ENCODE assay signal across 20 cellular contexts in the genomic region with DNA sequence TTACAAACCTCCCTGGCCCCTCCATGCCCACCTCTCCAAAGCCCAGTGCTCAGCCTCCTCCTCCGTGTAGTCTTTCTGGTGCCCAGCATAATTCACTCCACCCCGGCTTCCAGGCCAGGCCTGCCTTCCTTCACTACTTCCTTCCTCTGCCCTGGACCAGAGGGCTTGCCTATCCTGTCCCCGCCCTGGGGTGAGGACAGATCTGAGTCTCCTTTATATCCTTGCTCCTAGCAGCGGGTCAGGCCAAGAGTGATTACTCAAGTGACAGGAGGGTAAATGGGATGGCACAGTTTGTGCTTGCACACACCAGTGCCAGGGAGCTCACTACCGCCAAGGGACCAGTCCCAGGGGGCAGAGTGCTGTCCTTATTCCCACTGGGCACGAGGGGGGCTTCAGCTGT. TPM values are rescaled to one million over a fixed set of nuclear protein-coding genes. Genes with fewer than 3 reads are reported as not detected.
"Had no signal": no experiment of that assay in that cellular context is flagged by ENCODE, and none has a peak within 500 bp of the region (broad histone marks: within the 10 kb centered on the region; RNA-seq: fewer than 3 reads in every experiment).

No MANE protein-coding gene starts in this region.

- H3K36me3 ChIP-seq: left lung, pancreas, vagina had no signal

- H3K9me3 ChIP-seq: left lung, pancreas, vagina had no signal

- H3K27ac ChIP-seq: epithelial cell of prostate, pancreas had no signal

- H3K4me1 ChIP-seq: pancreas had no signal

- H3K4me3 Mint-ChIP-seq: activated CD4-positive, alpha-beta T cell treated with anti-CD3 and anti-CD28 coated beads, Interleukin-2, amount 10 ng/mL, durations not matched to agents 24 days and 14 days; activated CD8-positive, alpha-beta T cell treated with anti-CD3 and anti-CD28 coated beads, Interleukin-2, amount 10 ng/mL, durations not matched to agents 7 days and 5 days; activated naive CD8-positive, alpha-beta T cell; central memory CD8-positive, alpha-beta T cell; dendritic cell treated with granulocyte-macrophage colony-stimulating factor and Interleukin-4, amounts not matched to agents 40 ng/mL and 50 ng/mL, for 4 days; effector memory CD8-positive, alpha-beta T cell; memory B cell; neural crest cell; stimulated activated naive CD8-positive, alpha-beta T cell treated with anti-CD3 and anti-CD28 coated beads, Interleukin-15, amount 100 ng/mL, for 72 hours had no signal

- H3K27me3 Mint-ChIP-seq: activated CD4-positive, alpha-beta T cell treated with anti-CD3 and anti-CD28 coated beads, Interleukin-2, amount 10 ng/mL, durations not matched to agents 24 days and 14 days; activated naive CD8-positive, alpha-beta T cell had no signal

- ATAC-seq: activated CD8-positive, alpha-beta T cell treated with anti-CD3 and anti-CD28 coated beads, Interleukin-2, amount 10 ng/mL, durations not matched to agents 7 days and 5 days; effector memory CD8-positive, alpha-beta T cell; left lung; pancreas; sciatic nerve; stimulated activated naive CD8-positive, alpha-beta T cell treated with anti-CD3 and anti-CD28 coated beads, Interleukin-15, amount 100 ng/mL, for 72 hours had no signal

- H3K27me3 ChIP-seq: left lung, pancreas, vagina had no signal

- DNase-seq: activated CD4-positive, alpha-beta T cell treated with anti-CD3 and anti-CD28 coated beads, Interleukin-2, amount 10 ng/mL, durations not matched to agents 24 days and 14 days; activated CD4-positive, CD25-positive, alpha-beta regulatory T cell; activated CD8-positive, alpha-beta memory T cell treated with anti-CD3 and anti-CD28 coated beads, Interleukin-2, amount 50 U/mL, for 4 hours; activated CD8-positive, alpha-beta T cell treated with anti-CD3 and anti-CD28 coated beads, Interleukin-2, amount 10 ng/mL, durations not matched to agents 7 days and 5 days; activated gamma-delta T cell treated with Interleukin-2 at 50 U/mL for 16 hours; activated T-cell treated with anti-CD3 and anti-CD28 coated beads, Interleukin-2, amount 50 U/mL, for 48 hours; amniotic stem cell; effector memory CD8-positive, alpha-beta T cell; stimulated activated naive CD8-positive, alpha-beta T cell treated with anti-CD3 and anti-CD28 coated beads, Interleukin-15, amount 100 ng/mL, for 72 hours; T-helper 2 cell had no signal

- H3K9me3 Mint-ChIP-seq: activated CD4-positive, alpha-beta T cell treated with anti-CD3 and anti-CD28 coated beads, Interleukin-2, amount 10 ng/mL, durations not matched to agents 24 days and 14 days; central memory CD8-positive, alpha-beta T cell; dendritic cell treated with granulocyte-macrophage colony-stimulating factor and Interleukin-4, amounts not matched to agents 40 ng/mL and 50 ng/mL, for 4 days; effector memory CD8-positive, alpha-beta T cell; memory B cell; neural crest cell; stimulated activated naive CD8-positive, alpha-beta T cell treated with anti-CD3 and anti-CD28 coated beads, Interleukin-15, amount 100 ng/mL, for 72 hours had no signal

- H3K27ac Mint-ChIP-seq: activated CD4-positive, alpha-beta T cell treated with anti-CD3 and anti-CD28 coated beads, Interleukin-2, amount 10 ng/mL, durations not matched to agents 24 days and 14 days; activated CD8-positive, alpha-beta T cell treated with anti-CD3 and anti-CD28 coated beads, Interleukin-2, amount 10 ng/mL, durations not matched to agents 7 days and 5 days; activated naive CD8-positive, alpha-beta T cell; dendritic cell treated with granulocyte-macrophage colony-stimulating factor and Interleukin-4, amounts not matched to agents 40 ng/mL and 50 ng/mL, for 4 days; effector memory CD8-positive, alpha-beta T cell; memory B cell had no signal

- H3K36me3 Mint-ChIP-seq: activated naive CD8-positive, alpha-beta T cell; memory B cell had no signal

- H3K4me3 ChIP-seq: left lung, pancreas, vagina had no signal

- H3K4me1 Mint-ChIP-seq: activated CD4-positive, alpha-beta T cell treated with anti-CD3 and anti-CD28 coated beads, Interleukin-2, amount 10 ng/mL, durations not matched to agents 24 days and 14 days; memory B cell had no signal

RNA-seq across cellular contexts. Expression of a gene that starts 48.0 kb away (rescaled TPM):
- total RNA-seq: activated CD4-positive, alpha-beta T cell treated with anti-CD3 and anti-CD28 coated beads, Interleukin-2, amount 10 ng/mL, durations not matched to agents 24 days and 14 days had no signal
